In the genomic region with DNA sequence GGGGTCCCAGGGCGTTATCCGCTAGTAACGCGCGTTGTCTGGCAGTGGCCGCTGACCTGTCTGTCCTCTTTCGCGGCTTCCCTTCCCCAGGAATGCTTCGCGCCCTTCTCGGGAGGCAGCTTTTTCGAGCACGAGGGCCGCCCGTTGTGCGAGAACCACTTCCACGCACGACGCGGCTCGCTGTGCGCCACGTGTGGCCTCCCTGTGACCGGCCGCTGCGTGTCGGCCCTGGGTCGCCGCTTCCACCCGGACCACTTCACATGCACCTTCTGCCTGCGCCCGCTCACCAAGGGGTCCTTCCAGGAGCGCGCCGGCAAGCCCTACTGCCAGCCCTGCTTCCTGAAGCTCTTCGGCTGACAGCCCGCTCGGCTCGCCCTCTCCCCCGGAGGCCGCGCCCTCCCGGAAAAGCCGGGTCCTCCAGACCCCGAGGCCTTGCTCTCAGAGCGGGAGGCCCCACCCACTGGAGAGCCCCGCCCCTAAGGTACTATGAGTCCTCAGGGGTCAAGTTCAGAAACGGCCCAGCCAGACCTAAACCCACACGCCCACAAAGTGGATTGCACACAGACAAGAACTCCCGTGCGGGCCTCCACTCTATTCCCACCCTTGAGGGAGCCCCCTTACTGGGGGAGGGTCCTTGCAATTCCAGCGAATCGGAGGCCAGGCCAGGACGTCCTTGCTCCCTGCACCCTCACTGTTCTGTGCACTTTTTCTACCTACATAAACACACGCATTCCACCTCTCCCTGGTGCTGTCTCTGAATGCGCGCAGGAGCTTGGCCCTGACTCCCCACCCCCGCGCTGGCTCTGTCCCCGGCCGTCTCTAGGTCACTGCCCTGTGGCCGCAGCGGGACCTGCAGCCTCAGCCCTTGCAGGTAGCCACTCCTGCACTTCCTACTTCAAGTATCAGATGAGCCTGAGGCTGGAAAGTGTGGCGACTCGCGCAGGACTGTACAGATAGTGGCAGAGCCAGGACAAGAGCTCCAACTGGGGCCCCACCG, we compare ENCODE assay signal across 1 cellular context.
A peak's percentile ranks its signal among the peaks of the same experiment; 100 is the strongest.
TF ChIP-seq lines count a peak whose summit lies in the region.

No MANE protein-coding gene starts in this region.

TF ChIP-seq in HepG2, 621 proteins besides CTCF, POLR2A, EP300 and RAD21 (continued from another document):
- TF ChIP-seq, protein P1, sequence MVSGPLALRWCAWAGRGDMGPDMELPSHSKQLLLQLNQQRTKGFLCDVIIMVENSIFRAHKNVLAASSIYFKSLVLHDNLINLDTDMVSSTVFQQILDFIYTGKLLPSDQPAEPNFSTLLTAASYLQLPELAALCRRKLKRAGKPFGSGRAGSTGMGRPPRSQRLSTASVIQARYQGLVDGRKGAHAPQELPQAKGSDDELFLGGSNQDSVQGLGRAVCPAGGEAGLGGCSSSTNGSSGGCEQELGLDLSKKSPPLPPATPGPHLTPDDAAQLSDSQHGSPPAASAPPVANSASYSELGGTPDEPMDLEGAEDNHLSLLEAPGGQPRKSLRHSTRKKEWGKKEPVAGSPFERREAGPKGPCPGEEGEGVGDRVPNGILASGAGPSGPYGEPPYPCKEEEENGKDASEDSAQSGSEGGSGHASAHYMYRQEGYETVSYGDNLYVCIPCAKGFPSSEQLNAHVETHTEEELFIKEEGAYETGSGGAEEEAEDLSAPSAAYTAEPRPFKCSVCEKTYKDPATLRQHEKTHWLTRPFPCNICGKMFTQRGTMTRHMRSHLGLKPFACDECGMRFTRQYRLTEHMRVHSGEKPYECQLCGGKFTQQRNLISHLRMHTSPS (CRISPR knock-in tag; IDR thresholded peaks at IDR 0.05; ENCODE audit: low read depth): peak; percentile 33; the same call in 1 of the 2 replicates
- TF ChIP-seq ZNF543 (CRISPR knock-in tag; IDR thresholded peaks at IDR 0.05) (peak; percentile 95), ZEB1 (IDR thresholded peaks at IDR 0.05; ENCODE audit: insufficient replicate concordance, low read depth) (peak; percentile 78), ZNF589 (CRISPR knock-in tag; conservative IDR thresholded peaks at IDR 0.05) (no peak), SNAPC2 (CRISPR knock-in tag; IDR thresholded peaks at IDR 0.05) (0 out of 2 replicates have a peak, but pooled peaks have one; percentile 18), MLLT10 (CRISPR knock-in tag; IDR thresholded peaks at IDR 0.05) (no peak), FLYWCH1 (CRISPR knock-in tag; IDR thresholded peaks at IDR 0.05) (no peak), ZBTB21 (CRISPR knock-in tag; IDR thresholded peaks at IDR 0.05) (no peak), NCOA2 (CRISPR knock-in tag; IDR thresholded peaks at IDR 0.05) (no peak; the same call in none of the 2 replicates), ZNF263 (CRISPR knock-in tag; IDR thresholded peaks at IDR 0.05) (no peak; the same call in 1 of the 2 replicates), ATM (IDR thresholded peaks at IDR 0.05; ENCODE audit: borderline replicate concordance) (no peak), ZNF235 (CRISPR knock-in tag; IDR thresholded peaks at IDR 0.05; ENCODE audit: borderline replicate concordance) (peak; percentile 76; the same call in 1 of the 2 replicates), ZNF34 (CRISPR knock-in tag; IDR thresholded peaks at IDR 0.05; ENCODE audit: borderline replicate concordance) (peak; percentile 81; the same call in 1 of the 2 replicates), MED1 (CRISPR knock-in tag; IDR thresholded peaks at IDR 0.05) (peak; percentile 60; the same call in 1 of the 2 replicates), ZNF776 (CRISPR knock-in tag; IDR thresholded peaks at IDR 0.05) (no peak; the same call in 1 of the 2 replicates), ZNF367 (CRISPR knock-in tag; IDR thresholded peaks at IDR 0.05; ENCODE audit: borderline replicate concordance) (no peak), RFX1 (IDR thresholded peaks at IDR 0.05) (no peak), ZC3H13 (CRISPR knock-in tag; IDR thresholded peaks at IDR 0.05) (peak; percentile 91; the same call in 1 of the 2 replicates), ZNF101 (CRISPR knock-in tag; IDR thresholded peaks at IDR 0.05; ENCODE audit: borderline replicate concordance, low read depth) (peak; percentile 52; the same call in 1 of the 2 replicates), HOXD1 (CRISPR knock-in tag; IDR thresholded peaks at IDR 0.05) (peak; percentile 41; the same call in 1 of the 2 replicates), ZZZ3 (CRISPR knock-in tag; IDR thresholded peaks at IDR 0.05; ENCODE audit: borderline replicate concordance) (peak; percentile 55), RFXANK (CRISPR knock-in tag; IDR thresholded peaks at IDR 0.05) (no peak), KAT8 (CRISPR knock-in tag; IDR thresholded peaks at IDR 0.05) (peak; percentile 83), ZNF326 (CRISPR knock-in tag; IDR thresholded peaks at IDR 0.05; ENCODE audit: borderline replicate concordance) (no peak), ZFP36L1 (CRISPR knock-in tag; IDR thresholded peaks at IDR 0.05) (no peak), CREB1 (IDR thresholded peaks at IDR 0.05) (peak; percentile 5; the same call in 1 of the 2 replicates), CREB1 (CRISPR knock-in tag; IDR thresholded peaks at IDR 0.05) (no peak), ZMYM3 (CRISPR knock-in tag; IDR thresholded peaks at IDR 0.05) (peak; percentile 67), ZNF564 (CRISPR knock-in tag; IDR thresholded peaks at IDR 0.05) (no peak; the same call in none of the 2 replicates), DPF2 (CRISPR knock-in tag; IDR thresholded peaks at IDR 0.05; ENCODE audit: borderline replicate concordance, low read depth) (no peak; the same call in none of the 2 replicates)
- TF ChIP-seq, protein P2, sequence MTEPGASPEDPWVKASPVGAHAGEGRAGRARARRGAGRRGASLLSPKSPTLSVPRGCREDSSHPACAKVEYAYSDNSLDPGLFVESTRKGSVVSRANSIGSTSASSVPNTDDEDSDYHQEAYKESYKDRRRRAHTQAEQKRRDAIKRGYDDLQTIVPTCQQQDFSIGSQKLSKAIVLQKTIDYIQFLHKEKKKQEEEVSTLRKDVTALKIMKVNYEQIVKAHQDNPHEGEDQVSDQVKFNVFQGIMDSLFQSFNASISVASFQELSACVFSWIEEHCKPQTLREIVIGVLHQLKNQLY (CRISPR knock-in tag; IDR thresholded peaks at IDR 0.05): no peak
- TF ChIP-seq, protein P3, sequence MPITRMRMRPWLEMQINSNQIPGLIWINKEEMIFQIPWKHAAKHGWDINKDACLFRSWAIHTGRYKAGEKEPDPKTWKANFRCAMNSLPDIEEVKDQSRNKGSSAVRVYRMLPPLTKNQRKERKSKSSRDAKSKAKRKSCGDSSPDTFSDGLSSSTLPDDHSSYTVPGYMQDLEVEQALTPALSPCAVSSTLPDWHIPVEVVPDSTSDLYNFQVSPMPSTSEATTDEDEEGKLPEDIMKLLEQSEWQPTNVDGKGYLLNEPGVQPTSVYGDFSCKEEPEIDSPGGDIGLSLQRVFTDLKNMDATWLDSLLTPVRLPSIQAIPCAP (CRISPR knock-in tag; IDR thresholded peaks at IDR 0.05; ENCODE audit: low read depth): peak; percentile 24; the same call in 1 of the 2 replicates
- TF ChIP-seq, protein P4, sequence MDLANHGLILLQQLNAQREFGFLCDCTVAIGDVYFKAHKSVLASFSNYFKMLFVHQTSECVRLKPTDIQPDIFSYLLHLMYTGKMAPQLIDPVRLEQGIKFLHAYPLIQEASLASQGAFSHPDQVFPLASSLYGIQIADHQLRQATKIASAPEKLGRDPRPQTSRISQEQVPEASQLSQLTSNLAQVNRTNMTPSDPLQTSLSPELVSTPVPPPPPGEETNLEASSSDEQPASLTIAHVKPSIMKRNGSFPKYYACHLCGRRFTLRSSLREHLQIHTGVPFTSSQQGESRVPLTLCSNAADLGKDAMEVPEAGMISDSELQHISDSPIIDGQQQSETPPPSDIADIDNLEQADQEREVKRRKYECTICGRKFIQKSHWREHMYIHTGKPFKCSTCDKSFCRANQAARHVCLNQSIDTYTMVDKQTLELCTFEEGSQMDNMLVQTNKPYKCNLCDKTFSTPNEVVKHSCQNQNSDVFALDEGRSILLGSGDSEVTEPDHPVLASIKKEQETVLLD (CRISPR knock-in tag; IDR thresholded peaks at IDR 0.05; ENCODE audit: low read depth): no peak
- TF ChIP-seq, protein P5, sequence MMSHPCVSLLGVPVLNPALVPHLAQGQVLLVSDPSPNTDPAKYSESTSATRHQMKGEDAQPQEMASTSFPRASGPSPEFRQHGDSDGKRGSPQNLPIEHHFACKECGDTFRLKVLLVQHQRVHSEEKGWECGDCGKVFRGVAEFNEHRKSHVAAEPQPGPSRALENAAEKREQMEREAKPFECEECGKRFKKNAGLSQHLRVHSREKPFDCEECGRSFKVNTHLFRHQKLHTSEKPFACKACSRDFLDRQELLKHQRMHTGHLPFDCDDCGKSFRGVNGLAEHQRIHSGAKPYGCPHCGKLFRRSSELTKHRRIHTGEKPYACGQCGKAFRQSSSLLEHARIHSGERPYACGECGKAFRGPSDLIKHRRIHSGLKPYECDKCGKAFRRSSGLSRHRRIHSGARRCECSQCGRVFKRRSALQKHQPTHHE (CRISPR knock-in tag; IDR thresholded peaks at IDR 0.05; ENCODE audit: borderline replicate concordance): no peak
- TF ChIP-seq, protein P6, sequence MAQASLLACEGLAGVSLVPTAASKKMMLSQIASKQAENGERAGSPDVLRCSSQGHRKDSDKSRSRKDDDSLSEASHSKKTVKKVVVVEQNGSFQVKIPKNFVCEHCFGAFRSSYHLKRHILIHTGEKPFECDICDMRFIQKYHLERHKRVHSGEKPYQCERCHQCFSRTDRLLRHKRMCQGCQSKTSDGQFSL (CRISPR knock-in tag; IDR thresholded peaks at IDR 0.05): 0 out of 2 replicates have a peak, but pooled peaks have one; percentile 34
- TF ChIP-seq, protein P7, sequence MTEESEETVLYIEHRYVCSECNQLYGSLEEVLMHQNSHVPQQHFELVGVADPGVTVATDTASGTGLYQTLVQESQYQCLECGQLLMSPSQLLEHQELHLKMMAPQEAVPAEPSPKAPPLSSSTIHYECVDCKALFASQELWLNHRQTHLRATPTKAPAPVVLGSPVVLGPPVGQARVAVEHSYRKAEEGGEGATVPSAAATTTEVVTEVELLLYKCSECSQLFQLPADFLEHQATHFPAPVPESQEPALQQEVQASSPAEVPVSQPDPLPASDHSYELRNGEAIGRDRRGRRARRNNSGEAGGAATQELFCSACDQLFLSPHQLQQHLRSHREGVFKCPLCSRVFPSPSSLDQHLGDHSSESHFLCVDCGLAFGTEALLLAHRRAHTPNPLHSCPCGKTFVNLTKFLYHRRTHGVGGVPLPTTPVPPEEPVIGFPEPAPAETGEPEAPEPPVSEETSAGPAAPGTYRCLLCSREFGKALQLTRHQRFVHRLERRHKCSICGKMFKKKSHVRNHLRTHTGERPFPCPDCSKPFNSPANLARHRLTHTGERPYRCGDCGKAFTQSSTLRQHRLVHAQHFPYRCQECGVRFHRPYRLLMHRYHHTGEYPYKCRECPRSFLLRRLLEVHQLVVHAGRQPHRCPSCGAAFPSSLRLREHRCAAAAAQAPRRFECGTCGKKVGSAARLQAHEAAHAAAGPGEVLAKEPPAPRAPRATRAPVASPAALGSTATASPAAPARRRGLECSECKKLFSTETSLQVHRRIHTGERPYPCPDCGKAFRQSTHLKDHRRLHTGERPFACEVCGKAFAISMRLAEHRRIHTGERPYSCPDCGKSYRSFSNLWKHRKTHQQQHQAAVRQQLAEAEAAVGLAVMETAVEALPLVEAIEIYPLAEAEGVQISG (CRISPR knock-in tag; IDR thresholded peaks at IDR 0.05): peak; percentile 66
- TF ChIP-seq, protein P8, sequence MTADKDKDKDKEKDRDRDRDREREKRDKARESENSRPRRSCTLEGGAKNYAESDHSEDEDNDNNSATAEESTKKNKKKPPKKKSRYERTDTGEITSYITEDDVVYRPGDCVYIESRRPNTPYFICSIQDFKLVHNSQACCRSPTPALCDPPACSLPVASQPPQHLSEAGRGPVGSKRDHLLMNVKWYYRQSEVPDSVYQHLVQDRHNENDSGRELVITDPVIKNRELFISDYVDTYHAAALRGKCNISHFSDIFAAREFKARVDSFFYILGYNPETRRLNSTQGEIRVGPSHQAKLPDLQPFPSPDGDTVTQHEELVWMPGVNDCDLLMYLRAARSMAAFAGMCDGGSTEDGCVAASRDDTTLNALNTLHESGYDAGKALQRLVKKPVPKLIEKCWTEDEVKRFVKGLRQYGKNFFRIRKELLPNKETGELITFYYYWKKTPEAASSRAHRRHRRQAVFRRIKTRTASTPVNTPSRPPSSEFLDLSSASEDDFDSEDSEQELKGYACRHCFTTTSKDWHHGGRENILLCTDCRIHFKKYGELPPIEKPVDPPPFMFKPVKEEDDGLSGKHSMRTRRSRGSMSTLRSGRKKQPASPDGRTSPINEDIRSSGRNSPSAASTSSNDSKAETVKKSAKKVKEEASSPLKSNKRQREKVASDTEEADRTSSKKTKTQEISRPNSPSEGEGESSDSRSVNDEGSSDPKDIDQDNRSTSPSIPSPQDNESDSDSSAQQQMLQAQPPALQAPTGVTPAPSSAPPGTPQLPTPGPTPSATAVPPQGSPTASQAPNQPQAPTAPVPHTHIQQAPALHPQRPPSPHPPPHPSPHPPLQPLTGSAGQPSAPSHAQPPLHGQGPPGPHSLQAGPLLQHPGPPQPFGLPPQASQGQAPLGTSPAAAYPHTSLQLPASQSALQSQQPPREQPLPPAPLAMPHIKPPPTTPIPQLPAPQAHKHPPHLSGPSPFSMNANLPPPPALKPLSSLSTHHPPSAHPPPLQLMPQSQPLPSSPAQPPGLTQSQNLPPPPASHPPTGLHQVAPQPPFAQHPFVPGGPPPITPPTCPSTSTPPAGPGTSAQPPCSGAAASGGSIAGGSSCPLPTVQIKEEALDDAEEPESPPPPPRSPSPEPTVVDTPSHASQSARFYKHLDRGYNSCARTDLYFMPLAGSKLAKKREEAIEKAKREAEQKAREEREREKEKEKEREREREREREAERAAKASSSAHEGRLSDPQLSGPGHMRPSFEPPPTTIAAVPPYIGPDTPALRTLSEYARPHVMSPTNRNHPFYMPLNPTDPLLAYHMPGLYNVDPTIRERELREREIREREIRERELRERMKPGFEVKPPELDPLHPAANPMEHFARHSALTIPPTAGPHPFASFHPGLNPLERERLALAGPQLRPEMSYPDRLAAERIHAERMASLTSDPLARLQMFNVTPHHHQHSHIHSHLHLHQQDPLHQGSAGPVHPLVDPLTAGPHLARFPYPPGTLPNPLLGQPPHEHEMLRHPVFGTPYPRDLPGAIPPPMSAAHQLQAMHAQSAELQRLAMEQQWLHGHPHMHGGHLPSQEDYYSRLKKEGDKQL (CRISPR knock-in tag; IDR thresholded peaks at IDR 0.05; ENCODE audit: low read depth): peak; percentile 42; the same call in 1 of the 2 replicates
- TF ChIP-seq, protein P9, sequence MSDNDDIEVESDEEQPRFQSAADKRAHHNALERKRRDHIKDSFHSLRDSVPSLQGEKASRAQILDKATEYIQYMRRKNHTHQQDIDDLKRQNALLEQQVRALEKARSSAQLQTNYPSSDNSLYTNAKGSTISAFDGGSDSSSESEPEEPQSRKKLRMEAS (IDR thresholded peaks at IDR 0.05): peak; percentile 89
